Comparison of ENCODE assay signal across 2 cellular contexts in genomic region chr22:42678894-42679293, GRCh38.
TF ChIP-seq lines count a peak whose summit lies in the region.

No MANE protein-coding gene starts in this region.

TF ChIP-seq in HepG2, 621 proteins besides CTCF, POLR2A, EP300 and RAD21:
- TF ChIP-seq HDAC2 (CRISPR knock-in tag; IDR thresholded peaks at IDR 0.05) (no peak), FOXP4 (CRISPR knock-in tag; IDR thresholded peaks at IDR 0.05) (no peak), ATF4 (CRISPR knock-in tag; IDR thresholded peaks at IDR 0.05) (0 out of 4 replicates have a peak, but pooled peaks of 1 of the 2 experiments have one; percentile 41), CSRNP2 (CRISPR knock-in tag; conservative IDR thresholded peaks at IDR 0.05; ENCODE audit: low read depth) (no peak), ZNF574 (CRISPR knock-in tag; IDR thresholded peaks at IDR 0.05) (peak; percentile 59; the same call in 1 of the 2 replicates), ZSCAN20 (CRISPR knock-in tag; IDR thresholded peaks at IDR 0.05; ENCODE audit: borderline replicate concordance) (no peak)

TF ChIP-seq in WTC11, 78 proteins besides CTCF, POLR2A, EP300 and RAD21:
- no peak for TF ChIP-seq CBFB (CRISPR knock-in tag; IDR thresholded peaks at IDR 0.05; ENCODE audit: low read depth)
- peak; percentile 61; the same call in 1 of the 2 replicates for TF ChIP-seq GABPB1 (CRISPR knock-in tag; IDR thresholded peaks at IDR 0.05)
